ENCODE assay signal across 28 cellular contexts in the genomic region with DNA sequence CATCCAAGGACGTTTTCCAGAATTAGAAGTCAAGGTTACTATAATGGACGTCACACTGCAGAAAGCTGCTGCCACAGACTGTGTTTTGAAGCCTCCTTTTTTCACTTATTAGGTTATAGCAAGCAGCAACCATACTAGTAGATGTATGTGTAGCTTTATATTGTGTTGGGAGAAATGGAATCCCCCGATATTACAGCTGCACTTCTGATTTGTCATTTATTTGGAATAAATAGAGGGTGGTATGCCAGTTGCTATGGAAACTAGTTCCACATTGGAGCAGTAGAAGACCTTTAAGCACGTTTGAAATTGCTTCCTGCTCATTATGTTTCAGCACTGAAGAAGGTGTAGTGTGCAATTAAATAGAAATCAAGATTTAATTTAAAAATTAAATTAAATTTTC.
A peak's percentile ranks its signal among the peaks of the same experiment; 100 is the strongest.
DNase-seq lines count a peak whose midpoint lies in the region; ATAC-seq and TF ChIP-seq lines count a peak whose summit lies in the region.
"Had no signal": no experiment of that assay in that cellular context is flagged by ENCODE, and none has a peak within 500 bp of the region (broad histone marks: within the 10 kb centered on the region; RNA-seq: fewer than 3 reads in every experiment).

No MANE protein-coding gene starts in this region.

- TF ChIP-seq CTCF in PC-3 (conservative IDR thresholded peaks at IDR 0.05; ENCODE audit: low read depth, low read length), result no peak

- no peak overlapping the region for H3K4me3 ChIP-seq in PC-3 (ENCODE audit: low read length)
- H3K4me3 ChIP-seq: coronary artery, GM12878, heart left ventricle, pancreas, upper lobe of left lung had no signal

- no TSS peak for BruUV-seq in PC-3 (replicated peaks; lab: Mats Ljungman, UMichigan)

- no peaks in the 10 kb centered on the region for H3K4me1 ChIP-seq in PC-3 (ENCODE audit: insufficient read depth, low read length)
- H3K4me1 ChIP-seq: heart left ventricle, pancreas, upper lobe of left lung had no signal

- H3K79me2 ChIP-seq in PC-3 (ENCODE audit: low read length), result no peaks in the 10 kb centered on the region

- DNase-seq in NCI-H1417 treated with DMSO at 0.1 percent for 48 hours (lab: John Stamatoyannopoulos, UW), result peak; percentile 82
- DNase-seq in NCI-H2081 treated with DMSO at 0.1 percent for 48 hours (lab: John Stamatoyannopoulos, UW), result peak; percentile 99
- no peak for DNase-seq in PC-3
- peak; percentile 43 for DNase-seq in retina
- DNase-seq in ACHN, result no peak
- DNase-seq in kidney glomerular epithelial cell (lab: John Stamatoyannopoulos, UW), result no peak
- DNase-seq: activated CD4-positive, alpha-beta T cell treated with anti-CD3 and anti-CD28 coated beads, Interleukin-2, amount 50 U/mL, for 4 hours; activated CD4-positive, CD25-positive, alpha-beta regulatory T cell; activated naive CD4-positive, alpha-beta T cell treated with anti-CD3 and anti-CD28 coated beads, Interleukin-2, amount 10 ng/mL, durations not matched to agents 7 days and 5 days; activated T-cell treated with anti-CD3 and anti-CD28 coated beads, Interleukin-2, amount 50 U/mL, for 72 hours; amniotic stem cell; CD4-positive, CD25-positive, alpha-beta regulatory T cell; effector memory CD4-positive, alpha-beta T cell; erythroblast; foreskin fibroblast; heart left ventricle; mammary epithelial cell; MM.1S; NCI-H187 treated with DMSO at 0.1 percent for 48 hours; pancreas; right cardiac atrium; stimulated activated CD4-positive, alpha-beta T cell treated with anti-CD3 and anti-CD28 coated beads, Interleukin-12 subunit alpha, Interleukin-12 subunit beta, amount 100 ng/mL, for 4 hours; stimulated activated CD4-positive, alpha-beta T cell treated with anti-CD3 and anti-CD28 coated beads, Interleukin-4, amount 100 ng/mL, for 1 hour; upper lobe of left lung had no signal

- no peaks in the 10 kb centered on the region for H4K20me1 ChIP-seq in PC-3 (ENCODE audit: low read length)

- no peak overlapping the region for H3K9ac ChIP-seq in PC-3 (ENCODE audit: low read length)
- H3K9ac ChIP-seq: KMS-11 had no signal

- intact Hi-C loops in PC-3 (cut with micrococcal nuclease), result no loop called here

- H3K4me2 ChIP-seq in PC-3 (ENCODE audit: low read length), result no peak overlapping the region
- H3K4me2 ChIP-seq: KMS-11 had no signal

- in situ Hi-C loops in ACHN (cut with HindIII; ENCODE audit: low pct_ligation_motif_present, low pct_unique_long_range_greater_than_20kb, low sequenced_read_pairs), result no loop called here

- H3K9me3 ChIP-seq in PC-3 (ENCODE audit: low read length), result no peaks in the 10 kb centered on the region
- H3K9me3 ChIP-seq: heart left ventricle, pancreas, upper lobe of left lung had no signal

- no peaks in the 10 kb centered on the region for H3F3A ChIP-seq in PC-3 (ENCODE audit: low read length, unreplicated experiment)

- ATAC-seq in PC-3 (no peak), HG02798 (IDR thresholded peaks at IDR 0.05; ENCODE audit: poor library complexity, unreplicated experiment) (no peak)
- ATAC-seq: activated T-cell treated with anti-CD3 and anti-CD28 coated beads, Interleukin-2, amount 50 U/mL, for 72 hours; GM12878; heart left ventricle; pancreas; right cardiac atrium had no signal

- H3K27me3 ChIP-seq in PC-3 (ENCODE audit: low read length), result no peaks in the 10 kb centered on the region
- H3K27me3 ChIP-seq: heart left ventricle, pancreas, upper lobe of left lung had no signal

- H2AFZ ChIP-seq in PC-3 (ENCODE audit: low read length), result 0 out of 2 replicates have a peak overlapping the region, but pooled peaks have one; percentile 7

- no peaks in the 10 kb centered on the region for H3K9me2 ChIP-seq in PC-3 (replicated peaks; ENCODE audit: low read length)

- POLR2A ChIA-PET in PC-3 (lab: Charles Lee; ENCODE audit: unreplicated experiment), result no interaction called here

- CTCF ChIA-PET in PC-3 (lab: Charles Lee), result interaction anchor here (0.7 kb wide), 1 partner anchor 1543 kb away, joined by 3 read pairs; no protein-coding TSS in a partner anchor

- no peaks in the 10 kb centered on the region for H3K36me3 ChIP-seq in PC-3 (ENCODE audit: low read depth, low read length)
- H3K36me3 ChIP-seq: heart left ventricle, pancreas, upper lobe of left lung had no signal

- no peak overlapping the region for H3K27ac ChIP-seq in PC-3 (ENCODE audit: low read length)
- H3K27ac ChIP-seq: coronary artery, heart left ventricle, KMS-11, pancreas, upper lobe of left lung had no signal

Comparison
In these comparisons a context has a peak if more than half of its experiments do, and no peak if none do; other contexts are left out.
1. DNase-seq: peak in NCI-H1417 treated with DMSO at 0.1 percent for 48 hours (single experiment), NCI-H2081 treated with DMSO at 0.1 percent for 48 hours (single experiment) and retina (single experiment); none in PC-3 (single experiment), ACHN (single experiment) and kidney glomerular epithelial cell (single experiment).